ENCODE assay signal across 8 cellular contexts in genomic region chr11:34234086-34234740, GRCh38.
DNase-seq lines count a peak whose midpoint lies in the region; ATAC-seq and TF ChIP-seq lines count a peak whose summit lies in the region.

No MANE protein-coding gene starts in this region.

- peaks cover 18% of the 10 kb centered on the region for H3K4me1 ChIP-seq in OCI-LY7 (ENCODE audit: insufficient read depth, low read length, poor library complexity, severe bottlenecking)

- peak; percentile 41 for ATAC-seq in GM18867 (IDR thresholded peaks at IDR 0.05; ENCODE audit: unreplicated experiment)
- peak; percentile 71 for ATAC-seq in HG02943 (IDR thresholded peaks at IDR 0.05; ENCODE audit: low read depth, unreplicated experiment)

- no peaks in the 10 kb centered on the region for H4K20me1 ChIP-seq in OCI-LY7 (ENCODE audit: insufficient read depth, low read length)

- no peak overlapping the region for H3K27ac ChIP-seq in OCI-LY7 (ENCODE audit: low read depth, low read length, poor library complexity, severe bottlenecking)

- POLR2A ChIA-PET in OCI-LY7 (lab: Charles Lee): interaction anchor here (1.0 kb wide), 1 partner anchor 16 kb away, joined by 4 read pairs; no protein-coding TSS in a partner anchor

- CTCF ChIA-PET in OCI-LY7 (lab: Charles Lee; ENCODE audit: unreplicated experiment): no interaction called here

- no peak overlapping the region for H3K4me3 ChIP-seq in OCI-LY7 (ENCODE audit: low read depth, low read length, poor library complexity, severe bottlenecking)

- no peak for TF ChIP-seq CTCF in OCI-LY7 (conservative IDR thresholded peaks at IDR 0.05; ENCODE audit: low read length)

- H3K79me2 ChIP-seq in OCI-LY7 (ENCODE audit: insufficient read depth, low read depth, low read length): no peaks in the 10 kb centered on the region

- no peaks in the 10 kb centered on the region for H3K9me2 ChIP-seq in OCI-LY7 (ENCODE audit: insufficient read depth, low read length)

- peak overlapping the region; percentile 44 for H3K4me2 ChIP-seq in OCI-LY7 (ENCODE audit: low read length)

- BruUV-seq in OCI-LY7 (replicated peaks; lab: Mats Ljungman, UMichigan): no TSS peak

- peak; percentile 68 for DNase-seq in OCI-LY7 (ENCODE audit: low spot score)
- peak; percentile 78 to 82 for DNase-seq in activated T-cell treated with anti-CD3 and anti-CD28 coated beads, Interleukin-2, amount 50 U/mL, for 48 hours
- peak; percentile 81 for DNase-seq in iPS-NIHi7 (ENCODE audit: extremely low spot score)
- peak; percentile 61 to 81 for DNase-seq in stimulated activated CD8-positive, alpha-beta memory T cell treated with anti-CD3 and anti-CD28 coated beads, Interleukin-15, amount 100 ng/mL, for 4 hours (ENCODE audit: low read depth in 2 of 2)
- DNase-seq in globus pallidus (ENCODE audit: low spot score): no peak
- no peak for DNase-seq in NCI-H146 (lab: John Stamatoyannopoulos, UW)

- peak overlapping the region; percentile 85 for H2AFZ ChIP-seq in OCI-LY7 (ENCODE audit: low read length)

- intact Hi-C loops in OCI-LY7 (cut with micrococcal nuclease; ENCODE audit: unreplicated experiment): loop anchor here (10.0 kb wide), 1 partner anchor 59 kb away; no protein-coding TSS in a partner anchor

- H3K9me3 ChIP-seq in OCI-LY7 (ENCODE audit: low read length): no peaks in the 10 kb centered on the region

- no peaks in the 10 kb centered on the region for H3K36me3 ChIP-seq in OCI-LY7 (ENCODE audit: insufficient read depth, low read length)

Comparison
In these comparisons a context has a peak if more than half of its experiments do, and no peak if none do; other contexts are left out.
1. DNase-seq: peak in OCI-LY7 (single experiment), activated T-cell treated with anti-CD3 and anti-CD28 coated beads, Interleukin-2, amount 50 U/mL, for 48 hours (2 of 2), iPS-NIHi7 (single experiment) and stimulated activated CD8-positive, alpha-beta memory T cell treated with anti-CD3 and anti-CD28 coated beads, Interleukin-15, amount 100 ng/mL, for 4 hours (2 of 2); none in globus pallidus (single experiment) and NCI-H146 (single experiment).